36 cellular contexts compared by ENCODE assay signal in the genomic region with DNA sequence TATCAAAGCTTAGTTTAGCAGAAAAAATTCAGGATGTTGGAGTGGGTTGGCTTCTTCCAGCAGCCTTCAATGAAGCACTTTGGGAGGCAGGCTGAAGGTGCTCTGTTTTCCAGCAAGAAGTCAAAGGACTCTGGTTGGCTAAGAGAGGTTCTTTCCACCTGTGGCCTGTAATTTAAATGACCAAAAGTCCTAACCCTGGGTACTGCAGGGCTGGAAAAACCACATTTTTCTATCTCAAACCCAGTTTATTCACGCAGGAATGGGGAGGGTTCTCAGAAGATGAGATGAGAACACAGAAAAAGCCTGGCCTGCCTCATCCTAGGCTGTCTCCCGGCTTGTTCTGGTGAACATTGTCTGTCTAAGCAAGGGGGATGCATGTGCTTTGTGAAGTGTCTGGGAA.
"Had no signal": no experiment of that assay in that cellular context is flagged by ENCODE, and none has a peak within 500 bp of the region (broad histone marks: within the 10 kb centered on the region; RNA-seq: fewer than 3 reads in every experiment).

No MANE protein-coding gene starts in this region.

- H3K9me3 Mint-ChIP-seq: activated naive CD4-positive, alpha-beta T cell treated with anti-CD3 and anti-CD28 coated beads, Interleukin-2, amount 50 U/mL, for 24 hours; activated naive CD8-positive, alpha-beta T cell treated with anti-CD3 and anti-CD28 coated beads, Interleukin-2, amount 10 ng/mL, durations not matched to agents 7 days and 5 days; activated naive CD8-positive, alpha-beta T cell treated with anti-CD3 and anti-CD28 coated beads, Interleukin-2, amount 50 U/mL, for 24 hours had no signal

- H3K4me1 Mint-ChIP-seq: activated B cell treated with CpG ODN at 0.5 μM for 24 hours; activated CD4-positive, alpha-beta T cell treated with anti-CD3 and anti-CD28 coated beads, Interleukin-2, amount 10 ng/mL, durations not matched to agents 24 days and 14 days; activated naive CD4-positive, alpha-beta T cell treated with anti-CD3 and anti-CD28 coated beads, Interleukin-2, amount 10 ng/mL, durations not matched to agents 7 days and 5 days; activated naive CD4-positive, alpha-beta T cell treated with anti-CD3 and anti-CD28 coated beads, Interleukin-2, amount 50 U/mL, for 24 hours; activated naive CD8-positive, alpha-beta T cell treated with anti-CD3 and anti-CD28 coated beads, Interleukin-2, amount 10 ng/mL, durations not matched to agents 7 days and 5 days; activated naive CD8-positive, alpha-beta T cell treated with anti-CD3 and anti-CD28 coated beads, Interleukin-2, amount 50 U/mL, for 24 hours; activated T-helper 17 cell treated with anti-CD3 and anti-CD28 coated beads, Interleukin-2, amount 50 U/mL, for 72 hours; central memory CD8-positive, alpha-beta T cell had no signal

- H3K4me3 Mint-ChIP-seq: activated B cell treated with CpG ODN at 0.5 μM for 24 hours; activated CD4-positive, alpha-beta memory T cell treated with anti-CD3 and anti-CD28 coated beads for 36 hours; activated CD4-positive, alpha-beta T cell treated with anti-CD3 and anti-CD28 coated beads, Interleukin-2, amount 10 ng/mL, durations not matched to agents 24 days and 14 days; activated CD8-positive, alpha-beta T cell treated with anti-CD3 and anti-CD28 coated beads for 36 hours; activated naive CD4-positive, alpha-beta T cell treated with anti-CD3 and anti-CD28 coated beads, Interleukin-2, amount 10 ng/mL, durations not matched to agents 7 days and 5 days; activated naive CD4-positive, alpha-beta T cell treated with anti-CD3 and anti-CD28 coated beads, Interleukin-2, amount 50 U/mL, for 24 hours; activated naive CD8-positive, alpha-beta T cell; activated naive CD8-positive, alpha-beta T cell treated with anti-CD3 and anti-CD28 coated beads, Interleukin-2, amount 10 ng/mL, durations not matched to agents 7 days and 5 days; activated naive CD8-positive, alpha-beta T cell treated with anti-CD3 and anti-CD28 coated beads, Interleukin-2, amount 50 U/mL, for 24 hours; activated T-cell treated with anti-CD3 and anti-CD28 coated beads, Interleukin-2, amount 50 U/mL, for 4 hours; activated T-cell treated with anti-CD3 and anti-CD28 coated beads, Interleukin-2, amount 50 U/mL, for 72 hours; activated T-helper 1 cell treated with anti-CD3 and anti-CD28 coated beads, Interleukin-12 subunit alpha, Interleukin-12 subunit beta, Interleukin-2, Interleukin-4 antibody, amounts not matched to agents 30 ng/mL and 10 ng/mL and 1 ng/mL, durations not matched to agents 14 hours and 24 hours and 36 hours; activated T-helper 17 cell treated with anti-CD3 and anti-CD28 coated beads, Interleukin-2, amount 50 U/mL, for 72 hours; brain; central memory CD8-positive, alpha-beta T cell; T-helper 1 cell treated with Interleukin-12 subunit alpha and Interleukin-12 subunit beta and Interleukin-4 antibody, amounts not matched to agents 30 μg/mL and 1 μg/mL, for 36 hours; T-helper 2 cell treated with Interferon-gamma antibody and Interleukin-4, amounts not matched to agents 5 μg/mL and 100 μg/mL, for 36 hours had no signal

- H3K4me1 ChIP-seq: ascending aorta had no signal

- DNase-seq: activated B cell treated with CpG ODN at 0.5 μM for 24 hours; activated CD4-positive, alpha-beta memory T cell treated with anti-CD3 and anti-CD28 coated beads for 36 hours; activated CD4-positive, alpha-beta T cell treated with anti-CD3 and anti-CD28 coated beads for 4 hours; activated CD4-positive, alpha-beta T cell treated with anti-CD3 and anti-CD28 coated beads, Interleukin-2, amount 10 ng/mL, durations not matched to agents 24 days and 14 days; activated CD4-positive, alpha-beta T cell treated with anti-CD3 and anti-CD28 coated beads, Interleukin-2, amount 50 U/mL, for 1 hour; activated CD4-positive, alpha-beta T cell treated with anti-CD3 and anti-CD28 coated beads, Interleukin-2, amount 50 U/mL, for 4 hours; activated CD4-positive, CD25-positive, alpha-beta regulatory T cell treated with anti-CD3 and anti-CD28 coated beads, Interleukin-2, amount 50 U/mL, for 72 hours; activated CD8-positive, alpha-beta memory T cell treated with anti-CD3 and anti-CD28 coated beads, Interleukin-2, amount 50 U/mL, for 4 hours; activated CD8-positive, alpha-beta T cell treated with anti-CD3 and anti-CD28 coated beads for 36 hours; activated gamma-delta T cell; activated naive CD4-positive, alpha-beta T cell treated with anti-CD3 and anti-CD28 coated beads, Interleukin-2, amount 10 ng/mL, durations not matched to agents 7 days and 5 days; activated naive CD4-positive, alpha-beta T cell treated with Interleukin-2 at 50 U/mL for 16 hours; activated naive CD8-positive, alpha-beta T cell treated with anti-CD3 and anti-CD28 coated beads, Interleukin-2, amount 10 ng/mL, durations not matched to agents 7 days and 5 days; activated naive CD8-positive, alpha-beta T cell treated with anti-CD3 and anti-CD28 coated beads, Interleukin-2, amount 50 U/mL, for 24 hours; activated T-cell treated with anti-CD3 and anti-CD28 coated beads for 4 hours; activated T-cell treated with anti-CD3 and anti-CD28 coated beads, Interleukin-2, amount 50 U/mL, for 1 hour; activated T-cell treated with anti-CD3 and anti-CD28 coated beads, Interleukin-2, amount 50 U/mL, for 4 hours; activated T-cell treated with anti-CD3 and anti-CD28 coated beads, Interleukin-2, amount 50 U/mL, for 72 hours; amygdala; anterior cingulate cortex; caudate nucleus; cerebellar nuclear complex; T-helper 1 cell; T-helper 2 cell; T-helper 9 cell had no signal

- H3K27ac ChIP-seq: ascending aorta, cardiac muscle cell, VCaP had no signal

- ATAC-seq: activated CD8-positive, alpha-beta T cell treated with anti-CD3 and anti-CD28 coated beads for 36 hours; activated naive CD8-positive, alpha-beta T cell treated with anti-CD3 and anti-CD28 coated beads, Interleukin-2, amount 50 U/mL, for 24 hours; activated T-cell treated with anti-CD3 and anti-CD28 coated beads, Interleukin-2, amount 50 U/mL, for 4 hours; activated T-cell treated with anti-CD3 and anti-CD28 coated beads, Interleukin-2, amount 50 U/mL, for 72 hours; activated T-helper 17 cell treated with anti-CD3 and anti-CD28 coated beads, Interleukin-2, amount 50 U/mL, for 72 hours had no signal

- H3K36me3 ChIP-seq: ascending aorta, cardiac muscle cell had no signal

- H3K27me3 ChIP-seq: ascending aorta, cardiac muscle cell had no signal

- H3K9me3 ChIP-seq: ascending aorta had no signal

- H3K36me3 Mint-ChIP-seq: activated CD4-positive, alpha-beta memory T cell treated with anti-CD3 and anti-CD28 coated beads for 36 hours; activated naive CD4-positive, alpha-beta T cell treated with anti-CD3 and anti-CD28 coated beads, Interleukin-2, amount 10 ng/mL, durations not matched to agents 7 days and 5 days; activated naive CD4-positive, alpha-beta T cell treated with anti-CD3 and anti-CD28 coated beads, Interleukin-2, amount 50 U/mL, for 24 hours; activated naive CD8-positive, alpha-beta T cell treated with anti-CD3 and anti-CD28 coated beads, Interleukin-2, amount 10 ng/mL, durations not matched to agents 7 days and 5 days; brain had no signal

- H3K27ac Mint-ChIP-seq: activated B cell treated with CpG ODN at 0.5 μM for 24 hours; activated CD4-positive, alpha-beta memory T cell treated with anti-CD3 and anti-CD28 coated beads for 36 hours; activated CD4-positive, alpha-beta T cell treated with anti-CD3 and anti-CD28 coated beads, Interleukin-2, amount 10 ng/mL, durations not matched to agents 24 days and 14 days; activated CD8-positive, alpha-beta T cell treated with anti-CD3 and anti-CD28 coated beads for 36 hours; activated naive CD4-positive, alpha-beta T cell treated with anti-CD3 and anti-CD28 coated beads, Interleukin-2, amount 10 ng/mL, durations not matched to agents 7 days and 5 days; activated naive CD4-positive, alpha-beta T cell treated with anti-CD3 and anti-CD28 coated beads, Interleukin-2, amount 50 U/mL, for 24 hours; activated naive CD8-positive, alpha-beta T cell; activated naive CD8-positive, alpha-beta T cell treated with anti-CD3 and anti-CD28 coated beads, Interleukin-2, amount 10 ng/mL, durations not matched to agents 7 days and 5 days; activated naive CD8-positive, alpha-beta T cell treated with anti-CD3 and anti-CD28 coated beads, Interleukin-2, amount 50 U/mL, for 24 hours; activated T-cell treated with anti-CD3 and anti-CD28 coated beads, Interleukin-2, amount 50 U/mL, for 72 hours; activated T-helper 1 cell treated with anti-CD3 and anti-CD28 coated beads, Interleukin-12 subunit alpha, Interleukin-12 subunit beta, Interleukin-2, Interleukin-4 antibody, amounts not matched to agents 30 ng/mL and 10 ng/mL and 1 ng/mL, durations not matched to agents 14 hours and 24 hours and 36 hours; activated T-helper 17 cell treated with anti-CD3 and anti-CD28 coated beads, Interleukin-2, amount 50 U/mL, for 72 hours; brain; T-helper 1 cell treated with Interleukin-12 subunit alpha and Interleukin-12 subunit beta and Interleukin-4 antibody, amounts not matched to agents 30 μg/mL and 1 μg/mL, for 36 hours; T-helper 2 cell treated with Interferon-gamma antibody and Interleukin-4, amounts not matched to agents 5 μg/mL and 100 μg/mL, for 36 hours had no signal

- H3K27me3 Mint-ChIP-seq: activated CD4-positive, alpha-beta memory T cell treated with anti-CD3 and anti-CD28 coated beads for 36 hours; activated CD4-positive, alpha-beta T cell treated with anti-CD3 and anti-CD28 coated beads, Interleukin-2, amount 10 ng/mL, durations not matched to agents 24 days and 14 days; activated naive CD4-positive, alpha-beta T cell treated with anti-CD3 and anti-CD28 coated beads, Interleukin-2, amount 50 U/mL, for 24 hours; activated naive CD8-positive, alpha-beta T cell; activated naive CD8-positive, alpha-beta T cell treated with anti-CD3 and anti-CD28 coated beads, Interleukin-2, amount 10 ng/mL, durations not matched to agents 7 days and 5 days; activated naive CD8-positive, alpha-beta T cell treated with anti-CD3 and anti-CD28 coated beads, Interleukin-2, amount 50 U/mL, for 24 hours; activated T-helper 17 cell treated with anti-CD3 and anti-CD28 coated beads, Interleukin-2, amount 50 U/mL, for 72 hours; brain; central memory CD8-positive, alpha-beta T cell had no signal

- H3K4me3 ChIP-seq: ascending aorta, cardiac muscle cell had no signal
